Comparison of ENCODE assay signal across 24 cellular contexts in genomic region chr5:139811076-139811607, GRCh38. TPM values are rescaled to one million over a fixed set of nuclear protein-coding genes. Genes with fewer than 3 reads are reported as not detected.
DNase-seq lines count a peak whose midpoint lies in the region; ATAC-seq and TF ChIP-seq lines count a peak whose summit lies in the region.
"Had no signal": no experiment of that assay in that cellular context is flagged by ENCODE, and none has a peak within 500 bp of the region (broad histone marks: within the 10 kb centered on the region; RNA-seq: fewer than 3 reads in every experiment).

No MANE protein-coding gene starts in this region.

- intact Hi-C loops in upper lobe of right lung (cut with DNase I): no loop called here
- intact Hi-C loops in A673 (cut with micrococcal nuclease; ENCODE audit: unreplicated experiment): no loop called here

- no peak for TF ChIP-seq CTCF in RWPE2 (IDR thresholded peaks at IDR 0.05; ENCODE audit: poor library complexity, severe bottlenecking)
- no peak for TF ChIP-seq CTCF in upper lobe of right lung (IDR thresholded peaks at IDR 0.05)
- TF ChIP-seq CTCF in A673 (conservative IDR thresholded peaks at IDR 0.05; ENCODE audit: low read depth, low read length): no peak

- no TSS peak for BruUV-seq in A673 (replicated peaks; lab: Mats Ljungman, UMichigan)

- H3K36me3 ChIP-seq in RWPE2 (ENCODE audit: low read depth) (no peaks in the 10 kb centered on the region), upper lobe of right lung (no peaks in the 10 kb centered on the region), A673 (ENCODE audit: insufficient read depth, low read length, poor library complexity, severe bottlenecking) (no peaks in the 10 kb centered on the region)
- H3K36me3 ChIP-seq: BE2C, SJCRH30 had no signal

- no peak overlapping the region for H3K4me3 ChIP-seq in RWPE2 (ENCODE audit: severe bottlenecking)
- H3K4me3 ChIP-seq in upper lobe of right lung: no peak overlapping the region
- H3K4me3 ChIP-seq in A673 (ENCODE audit: low read depth, low read length, poor library complexity, severe bottlenecking): no peak overlapping the region
- H3K4me3 ChIP-seq: SJCRH30 had no signal

- H3K9me3 ChIP-seq in RWPE2 (ENCODE audit: severe bottlenecking): no peaks in the 10 kb centered on the region
- H3K9me3 ChIP-seq in upper lobe of right lung: no peaks in the 10 kb centered on the region
- no peaks in the 10 kb centered on the region for H3K9me3 ChIP-seq in A673 (ENCODE audit: low read depth, low read length, poor library complexity, severe bottlenecking)
- H3K9me3 ChIP-seq: BE2C, SJCRH30 had no signal

- CTCF ChIA-PET in A673 (lab: Charles Lee): no interaction called here

- H3K27ac ChIP-seq in RWPE2 (ENCODE audit: poor library complexity, severe bottlenecking): no peak overlapping the region
- H3K27ac ChIP-seq in cingulate gyrus (ENCODE audit: low read depth, low read length): peak overlapping the region; percentile 47
- H3K27ac ChIP-seq in upper lobe of right lung: no peak overlapping the region
- no peak overlapping the region for H3K27ac ChIP-seq in A673 (ENCODE audit: low read depth, low read length, poor library complexity, severe bottlenecking)
- H3K27ac ChIP-seq: SJCRH30 had no signal

- H3K27me3 ChIP-seq in RWPE2 (ENCODE audit: insufficient read depth, poor library complexity, severe bottlenecking): no peaks in the 10 kb centered on the region
- H3K27me3 ChIP-seq in upper lobe of right lung: peaks cover 10% of the 10 kb centered on the region
- no peaks in the 10 kb centered on the region for H3K27me3 ChIP-seq in A673 (replicated peaks; ENCODE audit: insufficient read depth, low read depth, low read length, poor library complexity)
- H3K27me3 ChIP-seq: BE2C had no signal

- H3K4me1 ChIP-seq in RWPE2 (ENCODE audit: insufficient read depth, poor library complexity, severe bottlenecking) (no peaks in the 10 kb centered on the region), upper lobe of right lung (no peaks in the 10 kb centered on the region), A673 (ENCODE audit: insufficient read depth, low read length, poor library complexity, severe bottlenecking) (no peaks in the 10 kb centered on the region)
- H3K4me1 ChIP-seq: BE2C, SJCRH30 had no signal

- DNase-seq in RWPE2 (ENCODE audit: low spot score): peak; percentile 21
- peak; percentile 59 for DNase-seq in midbrain (lab: John Stamatoyannopoulos, UW)
- peak; percentile 29 for DNase-seq in upper lobe of right lung
- DNase-seq in dermis blood vessel endothelial cell: no peak
- no peak for DNase-seq in A673 (ENCODE audit: low spot score)
- DNase-seq: BE2C, Calu3, DMS79 treated with DMSO at 0.1 percent for 48 hours, GF-D8, GOT3, HCEC 1CT, KBM-7, MV-4-11, NCI-H1105, NCI-H1436 treated with DMSO at 0.1 percent for 48 hours, NCI-H187 treated with DMSO at 0.1 percent for 48 hours, NCI-H524, NCI-H748 treated with DMSO at 0.1 percent for 48 hours, SJCRH30 had no signal

- POLR2A ChIA-PET in A673 (lab: Charles Lee; ENCODE audit: low non-redundant PET): no interaction called here

- ATAC-seq in RWPE2 (ENCODE audit: low read depth): no peak
- no peak for ATAC-seq in upper lobe of right lung
- no peak for ATAC-seq in GM19328 (IDR thresholded peaks at IDR 0.05; ENCODE audit: unreplicated experiment)
- ATAC-seq: SK-N-SH treated with all-trans-retinoic acid at 6 μM for 48 hours had no signal

RNA-seq across cellular contexts. Expression of gene PSD2, which starts 15.5 kb away (rescaled TPM):
- total RNA-seq in upper lobe of right lung (not detected), dermis blood vessel endothelial cell (under 0.01 TPM in 1 of 2 replicates, not detected in the other), A673 (2021) (0.26 and 0.70 TPM in 2 replicates)
- total RNA-seq: Calu3, LHCN-M2, MCF 10A, SJCRH30 had no signal

Comparison
In these comparisons a context has a peak if more than half of its experiments do, and no peak if none do; other contexts are left out.
1. DNase-seq: peak in RWPE2 (single experiment), midbrain (single experiment) and upper lobe of right lung (single experiment); none in dermis blood vessel endothelial cell (single experiment) and A673 (single experiment).